Comparison of ENCODE assay signal across 1 cellular context in the genomic region with DNA sequence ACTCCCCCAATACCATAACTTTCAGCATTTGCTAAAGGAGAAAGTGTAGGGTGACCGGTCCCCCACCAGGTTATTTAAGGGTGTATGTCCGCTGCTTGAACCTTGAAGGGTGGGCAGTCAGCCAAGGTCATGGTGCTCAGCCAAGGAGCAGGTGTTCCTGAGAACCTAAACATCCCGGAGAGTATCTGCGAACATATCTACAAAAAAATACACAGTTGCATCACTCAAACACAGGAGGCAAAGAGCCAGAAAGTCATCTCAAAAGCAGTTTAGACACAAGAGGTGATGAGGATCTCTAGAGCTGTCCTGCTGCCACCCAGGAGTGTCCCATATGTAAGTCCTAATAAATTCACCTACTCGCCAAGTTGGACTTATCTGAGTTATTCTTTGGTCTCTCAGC.
TF ChIP-seq lines count a peak whose summit lies in the region.

No MANE protein-coding gene starts in this region.

TF ChIP-seq in K562, 482 proteins besides CTCF, POLR2A, EP300 and RAD21 (continued from another document):
- TF ChIP-seq, protein P1, sequence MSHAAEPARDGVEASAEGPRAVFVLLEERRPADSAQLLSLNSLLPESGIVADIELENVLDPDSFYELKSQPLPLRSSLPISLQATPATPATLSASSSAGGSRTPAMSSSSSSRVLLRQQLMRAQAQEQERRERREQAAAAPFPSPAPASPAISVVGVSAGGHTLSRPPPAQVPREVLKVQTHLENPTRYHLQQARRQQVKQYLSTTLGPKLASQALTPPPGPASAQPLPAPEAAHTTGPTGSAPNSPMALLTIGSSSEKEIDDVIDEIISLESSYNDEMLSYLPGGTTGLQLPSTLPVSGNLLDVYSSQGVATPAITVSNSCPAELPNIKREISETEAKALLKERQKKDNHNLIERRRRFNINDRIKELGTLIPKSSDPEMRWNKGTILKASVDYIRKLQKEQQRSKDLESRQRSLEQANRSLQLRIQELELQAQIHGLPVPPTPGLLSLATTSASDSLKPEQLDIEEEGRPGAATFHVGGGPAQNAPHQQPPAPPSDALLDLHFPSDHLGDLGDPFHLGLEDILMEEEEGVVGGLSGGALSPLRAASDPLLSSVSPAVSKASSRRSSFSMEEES (CRISPR knock-in tag; IDR thresholded peaks at IDR 0.05): no peak
- no peak for TF ChIP-seq TOE1 (IDR thresholded peaks at IDR 0.05; ENCODE audit: borderline replicate concordance)
- no peak for TF ChIP-seq TOE1 (CRISPR knock-in tag; IDR thresholded peaks at IDR 0.05; ENCODE audit: borderline replicate concordance, low read depth)
- no peak for TF ChIP-seq NUFIP1 (IDR thresholded peaks at IDR 0.05; ENCODE audit: partially characterized antibody)
- no peak for TF ChIP-seq BRF1 (IDR thresholded peaks at IDR 0.05; ENCODE audit: borderline replicate concordance, extremely low read depth, insufficient read length)
- TF ChIP-seq SMARCC2 (IDR thresholded peaks at IDR 0.05; ENCODE audit: low read depth): no peak
- no peak for TF ChIP-seq MEF2A (IDR thresholded peaks at IDR 0.05; ENCODE audit: control insufficient read depth, low read depth, low read length)
- TF ChIP-seq ZKSCAN1 (IDR thresholded peaks at IDR 0.05; ENCODE audit: low read depth, low read length): no peak
- TF ChIP-seq TCF7L2 (IDR thresholded peaks at IDR 0.05; ENCODE audit: low read depth, low read length): no peak
- TF ChIP-seq ZNF584 (CRISPR knock-in tag; IDR thresholded peaks at IDR 0.05; ENCODE audit: low read depth): peak; percentile 49; the same call in 1 of the 2 replicates
- no peak for TF ChIP-seq ZNF79 (CRISPR knock-in tag; IDR thresholded peaks at IDR 0.05; ENCODE audit: low read depth)
- 0 out of 2 replicates have a peak, but pooled peaks have one; percentile 40 for TF ChIP-seq SMAD4 (CRISPR knock-in tag; conservative IDR thresholded peaks at IDR 0.05)
- TF ChIP-seq C11orf30 (IDR thresholded peaks at IDR 0.05; ENCODE audit: low read depth): no peak
- no peak for TF ChIP-seq PML (IDR thresholded peaks at IDR 0.05; ENCODE audit: low read length)
- TF ChIP-seq, protein P2, sequence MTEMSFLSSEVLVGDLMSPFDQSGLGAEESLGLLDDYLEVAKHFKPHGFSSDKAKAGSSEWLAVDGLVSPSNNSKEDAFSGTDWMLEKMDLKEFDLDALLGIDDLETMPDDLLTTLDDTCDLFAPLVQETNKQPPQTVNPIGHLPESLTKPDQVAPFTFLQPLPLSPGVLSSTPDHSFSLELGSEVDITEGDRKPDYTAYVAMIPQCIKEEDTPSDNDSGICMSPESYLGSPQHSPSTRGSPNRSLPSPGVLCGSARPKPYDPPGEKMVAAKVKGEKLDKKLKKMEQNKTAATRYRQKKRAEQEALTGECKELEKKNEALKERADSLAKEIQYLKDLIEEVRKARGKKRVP (CRISPR knock-in tag; IDR thresholded peaks at IDR 0.05): no peak
- TF ChIP-seq POLR2H (tag; IDR thresholded peaks at IDR 0.05; ENCODE audit: low read depth): no peak
- TF ChIP-seq EP400 (IDR thresholded peaks at IDR 0.05): no peak
- TF ChIP-seq, protein P3, sequence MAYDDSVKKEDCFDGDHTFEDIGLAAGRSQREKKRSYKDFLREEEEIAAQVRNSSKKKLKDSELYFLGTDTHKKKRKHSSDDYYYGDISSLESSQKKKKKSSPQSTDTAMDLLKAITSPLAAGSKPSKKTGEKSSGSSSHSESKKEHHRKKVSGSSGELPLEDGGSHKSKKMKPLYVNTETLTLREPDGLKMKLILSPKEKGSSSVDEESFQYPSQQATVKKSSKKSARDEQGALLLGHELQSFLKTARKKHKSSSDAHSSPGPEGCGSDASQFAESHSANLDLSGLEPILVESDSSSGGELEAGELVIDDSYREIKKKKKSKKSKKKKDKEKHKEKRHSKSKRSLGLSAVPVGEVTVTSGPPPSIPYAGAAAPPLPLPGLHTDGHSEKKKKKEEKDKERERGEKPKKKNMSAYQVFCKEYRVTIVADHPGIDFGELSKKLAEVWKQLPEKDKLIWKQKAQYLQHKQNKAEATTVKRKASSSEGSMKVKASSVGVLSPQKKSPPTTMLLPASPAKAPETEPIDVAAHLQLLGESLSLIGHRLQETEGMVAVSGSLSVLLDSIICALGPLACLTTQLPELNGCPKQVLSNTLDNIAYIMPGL (CRISPR knock-in tag; IDR thresholded peaks at IDR 0.05): no peak
- TF ChIP-seq, protein P4, sequence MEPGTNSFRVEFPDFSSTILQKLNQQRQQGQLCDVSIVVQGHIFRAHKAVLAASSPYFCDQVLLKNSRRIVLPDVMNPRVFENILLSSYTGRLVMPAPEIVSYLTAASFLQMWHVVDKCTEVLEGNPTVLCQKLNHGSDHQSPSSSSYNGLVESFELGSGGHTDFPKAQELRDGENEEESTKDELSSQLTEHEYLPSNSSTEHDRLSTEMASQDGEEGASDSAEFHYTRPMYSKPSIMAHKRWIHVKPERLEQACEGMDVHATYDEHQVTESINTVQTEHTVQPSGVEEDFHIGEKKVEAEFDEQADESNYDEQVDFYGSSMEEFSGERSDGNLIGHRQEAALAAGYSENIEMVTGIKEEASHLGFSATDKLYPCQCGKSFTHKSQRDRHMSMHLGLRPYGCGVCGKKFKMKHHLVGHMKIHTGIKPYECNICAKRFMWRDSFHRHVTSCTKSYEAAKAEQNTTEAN (CRISPR knock-in tag; IDR thresholded peaks at IDR 0.05): no peak
- TF ChIP-seq GATAD2A (IDR thresholded peaks at IDR 0.05): no peak
- TF ChIP-seq CTBP1 (IDR thresholded peaks at IDR 0.05; ENCODE audit: borderline replicate concordance): peak; percentile 26; the same call in 1 of the 2 replicates
- TF ChIP-seq TEAD2 (tag; IDR thresholded peaks at IDR 0.05): no peak
- no peak for TF ChIP-seq CHD4 (IDR thresholded peaks at IDR 0.05; ENCODE audit: insufficient read depth, insufficient replicate concordance, low read depth, low read length, poor library complexity, severe bottlenecking)
- no peak for TF ChIP-seq CREB1 (IDR thresholded peaks at IDR 0.05)
- TF ChIP-seq CREB1 (CRISPR knock-in tag; IDR thresholded peaks at IDR 0.05): no peak
- no peak for TF ChIP-seq ZSCAN32 (CRISPR knock-in tag; IDR thresholded peaks at IDR 0.05)
- TF ChIP-seq, protein P5, sequence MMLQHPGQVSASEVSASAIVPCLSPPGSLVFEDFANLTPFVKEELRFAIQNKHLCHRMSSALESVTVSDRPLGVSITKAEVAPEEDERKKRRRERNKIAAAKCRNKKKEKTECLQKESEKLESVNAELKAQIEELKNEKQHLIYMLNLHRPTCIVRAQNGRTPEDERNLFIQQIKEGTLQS (IDR thresholded peaks at IDR 0.05): peak; percentile 71
- TF ChIP-seq, protein P5 (CRISPR knock-in tag; conservative IDR thresholded peaks at IDR 0.05): no peak
- TF ChIP-seq RBM15 (IDR thresholded peaks at IDR 0.05; ENCODE audit: insufficient read depth, low read length): no peak
- TF ChIP-seq BCOR (IDR thresholded peaks at IDR 0.05): no peak
- TF ChIP-seq CREBBP (IDR thresholded peaks at IDR 0.05; ENCODE audit: low read depth, low read length): no peak
- no peak for TF ChIP-seq ZNF384 (IDR thresholded peaks at IDR 0.05; ENCODE audit: low read depth, low read length)
- TF ChIP-seq, protein P6, sequence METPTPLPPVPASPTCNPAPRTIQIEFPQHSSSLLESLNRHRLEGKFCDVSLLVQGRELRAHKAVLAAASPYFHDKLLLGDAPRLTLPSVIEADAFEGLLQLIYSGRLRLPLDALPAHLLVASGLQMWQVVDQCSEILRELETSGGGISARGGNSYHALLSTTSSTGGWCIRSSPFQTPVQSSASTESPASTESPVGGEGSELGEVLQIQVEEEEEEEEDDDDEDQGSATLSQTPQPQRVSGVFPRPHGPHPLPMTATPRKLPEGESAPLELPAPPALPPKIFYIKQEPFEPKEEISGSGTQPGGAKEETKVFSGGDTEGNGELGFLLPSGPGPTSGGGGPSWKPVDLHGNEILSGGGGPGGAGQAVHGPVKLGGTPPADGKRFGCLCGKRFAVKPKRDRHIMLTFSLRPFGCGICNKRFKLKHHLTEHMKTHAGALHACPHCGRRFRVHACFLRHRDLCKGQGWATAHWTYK (CRISPR knock-in tag; IDR thresholded peaks at IDR 0.05): no peak
